8 cellular contexts compared by ENCODE assay signal in genomic region chr15:91022075-91022831, GRCh38. TPM values are rescaled to one million over a fixed set of nuclear protein-coding genes. Genes with fewer than 3 reads are reported as not detected.
A peak's percentile ranks its signal among the peaks of the same experiment; 100 is the strongest.
DNase-seq lines count a peak whose midpoint lies in the region; ATAC-seq and TF ChIP-seq lines count a peak whose summit lies in the region.

Gene VPS33B (minus strand): TSS chr15:91022594. CDS start chr15:91022249, 345 bp downstream.

- intact Hi-C loops in adrenal gland (cut with DNase I): no loop called here
- intact Hi-C loops in left cardiac atrium (cut with DNase I): loop anchor here in 1 of 2 donors (10.0 kb wide), 1 partner anchor 67 kb away; the partner anchor contains the start of gene RCCD1
- intact Hi-C loops in posterior vena cava (cut with DNase I): no loop called here
- intact Hi-C loops in upper lobe of right lung (cut with DNase I): no loop called here

- H3K27me3 ChIP-seq in adrenal gland (no peaks in the 10 kb centered on the region), upper lobe of right lung (no peaks in the 10 kb centered on the region)

- peak within 1 kb of the TSS; percentile 93 to 97 (median 97) for H3K4me3 Mint-ChIP-seq in T-cell

- POLR2A ChIA-PET in T-cell (lab: Charles Lee): no interaction called here

- TF ChIP-seq CTCF in adrenal gland (IDR thresholded peaks at IDR 0.05) (no peak), upper lobe of right lung (IDR thresholded peaks at IDR 0.05) (no peak)

- peaks cover 42 to 57% (median 45%) of the 10 kb centered on the region in 3 donors for H3K4me1 Mint-ChIP-seq in T-cell

- H3K9me3 Mint-ChIP-seq in T-cell: no peaks in the 10 kb centered on the region

- no peaks in the 10 kb centered on the region for H3K36me3 ChIP-seq in adrenal gland (replicated peaks in 1 of 2)
- peaks cover 5% of the 10 kb centered on the region for H3K36me3 ChIP-seq in upper lobe of right lung

- peaks cover 4% of the 10 kb centered on the region for H3K36me3 Mint-ChIP-seq in T-cell

- peak within 1 kb of the TSS; percentile 96 to 98 for H3K27ac Mint-ChIP-seq in T-cell

- H3K9me3 ChIP-seq in adrenal gland (replicated peaks in 1 of 3) (no peaks in the 10 kb centered on the region), upper lobe of right lung (no peaks in the 10 kb centered on the region)

- peak within 1 kb of the TSS in 4 of 5 donors; percentile 19 to 79 (median 47) for H3K27ac ChIP-seq in adrenal gland
- H3K27ac ChIP-seq in upper lobe of right lung: peak within 1 kb of the TSS; percentile 84

- no peaks in the 10 kb centered on the region for H3K27me3 Mint-ChIP-seq in T-cell

- WGBS in adrenal gland, 4 donors: 0 to 2% (median 1%) methylated on average over 13 to 48 of the region's 48 CpGs

- CTCF ChIA-PET in T-cell (lab: Charles Lee): interaction anchor here (0.5 to 1.2 kb wide), 6 partner anchors 11 to 1147 kb away, joined by 3 to 5 read pairs (median 4); no protein-coding TSS in a partner anchor

- ATAC-seq in HG02759 (IDR thresholded peaks at IDR 0.05; ENCODE audit: unreplicated experiment) (peak; percentile 80), T-cell (replicated peaks in 1 of 4) (peak; percentile 77 to 94 (median 86)), left cardiac atrium (peak; percentile 95 to 96), upper lobe of right lung (peak; percentile 96)

- peaks cover 8 to 21% of the 10 kb centered on the region in 2 donors for H3K4me1 ChIP-seq in adrenal gland (replicated peaks in 1 of 2)
- peaks cover 20% of the 10 kb centered on the region for H3K4me1 ChIP-seq in upper lobe of right lung

- DNase-seq in NCI-H1436 (lab: John Stamatoyannopoulos, UW) (peak; percentile 74), T-cell (peak; percentile 55 to 82 (median 71)), adrenal gland (peak; percentile 78 to 90 (median 85)), left cardiac atrium (peak; percentile 87), posterior vena cava (ENCODE audit: low spot score) (peak; percentile 92), upper lobe of right lung (peak; percentile 88)

- H3K4me3 ChIP-seq in GM08714 (ENCODE audit: low read length) (peak within 1 kb of the TSS; percentile 97), adrenal gland (peak within 1 kb of the TSS; percentile 38 to 74 (median 62)), upper lobe of right lung (peak within 1 kb of the TSS; percentile 98)

- TF ChIP-seq POLR2A in adrenal gland (IDR thresholded peaks at IDR 0.05): no peak

RNA-seq across cellular contexts. Expression of gene VPS33B, which starts in this region (rescaled TPM):
- total RNA-seq in T-cell (10 to 100 TPM; 19.3 to 29.8 (median 26.0) TPM), adrenal gland (10 to 100 TPM in 6 of 8 donors, 1 to 10 TPM in 2; 9.1 to 21.5 (median 14.1) TPM), left cardiac atrium (1 to 10 TPM; 8.7 to 8.8 TPM), posterior vena cava (10 to 100 TPM; 10.1 to 14.3 TPM), upper lobe of right lung (14.3 TPM)
- polyA plus RNA-seq in adrenal gland: 10 to 100 TPM; 16.1 to 23.8 (median 19.3) TPM

Comparison
In these comparisons a context has a peak if more than half of its experiments do, and no peak if none do; other contexts are left out.
1. Peak in every context shown above with its lines: DNase-seq, ATAC-seq, H3K4me3 ChIP-seq and H3K27ac ChIP-seq.